Comparison of ENCODE assay signal across 11 cellular contexts in genomic region chr1:23422955-23423354, GRCh38. TPM values are rescaled to one million over a fixed set of nuclear protein-coding genes. Genes with fewer than 3 reads are reported as not detected.
DNase-seq lines count a peak whose midpoint lies in the region; ATAC-seq lines count a peak whose summit lies in the region.
"Had no signal": no experiment of that assay in that cellular context is flagged by ENCODE, and none has a peak within 500 bp of the region (broad histone marks: within the 10 kb centered on the region; RNA-seq: fewer than 3 reads in every experiment).

No MANE protein-coding gene starts in this region.

- H3K27me3 ChIP-seq in GM23248 (replicated peaks; ENCODE audit: insufficient read depth) (no peaks in the 10 kb centered on the region), skeletal muscle tissue (ENCODE audit: control insufficient read depth in 3 of 3, insufficient read depth in 3 of 3, low read length in 3 of 3) (no peaks in the 10 kb centered on the region)

- DNase-seq in GM23248 (peak; percentile 38), immature natural killer cell (no peak), SKM-1 (lab: John Stamatoyannopoulos, UW; ENCODE audit: unreplicated experiment) (no peak), NCI-H1436 treated with DMSO at 0.1 percent for 48 hours (lab: John Stamatoyannopoulos, UW) (no peak), middle frontal gyrus (ENCODE audit: extremely low spot score, low spot score) (no peak)
- no peak for DNase-seq in activated naive CD4-positive, alpha-beta T cell treated with anti-CD3 and anti-CD28 coated beads, Interleukin-2, amount 50 U/mL, for 72 hours (ENCODE audit: low spot score in 2 of 2)
- no peak for DNase-seq in stimulated activated CD8-positive, alpha-beta memory T cell treated with anti-CD3 and anti-CD28 coated beads, Interleukin-4, amount 100 ng/mL, for 48 hours
- DNase-seq: hippocampal formation, NCI-H1694, SW 1271 had no signal

- H3K27ac ChIP-seq in GM23248 = peak overlapping the region; percentile 88
- peak overlapping the region; percentile 83 for H3K27ac ChIP-seq in skeletal muscle tissue (ENCODE audit: low read depth, low read length)

- H3K9me2 ChIP-seq in GM23248 (ENCODE audit: insufficient read depth) = no peaks in the 10 kb centered on the region

- H3K9me3 ChIP-seq in GM23248 (ENCODE audit: low read depth) = no peaks in the 10 kb centered on the region
- H3K9me3 ChIP-seq in skeletal muscle tissue (ENCODE audit: control insufficient read depth in 3 of 3, low read length in 3 of 3) = no peaks in the 10 kb centered on the region

- no peaks in the 10 kb centered on the region for H4K20me1 ChIP-seq in GM23248 (ENCODE audit: insufficient read depth)

- H3K4me1 Mint-ChIP-seq in immature natural killer cell = peaks cover 20 to 29% of the 10 kb centered on the region in 2 donors

- ATAC-seq in activated naive CD4-positive, alpha-beta T cell treated with anti-CD3 and anti-CD28 coated beads, Interleukin-2, amount 50 U/mL, for 72 hours = no peak

- H2AFZ ChIP-seq in GM23248 = peak overlapping the region; percentile 65

- no peaks in the 10 kb centered on the region for H3K36me3 ChIP-seq in GM23248 (ENCODE audit: low read depth)
- H3K36me3 ChIP-seq in skeletal muscle tissue (ENCODE audit: control insufficient read depth in 3 of 3, insufficient read depth in 3 of 3, low read length in 3 of 3) = peaks cover 0 to 13% (median 2%) of the 10 kb centered on the region in 3 donors

- H3K4me1 ChIP-seq in GM23248 (ENCODE audit: insufficient read depth) = peaks cover 21% of the 10 kb centered on the region
- H3K4me1 ChIP-seq in skeletal muscle tissue (ENCODE audit: control insufficient read depth in 3 of 3, insufficient read depth in 3 of 3, low read length in 3 of 3) = peaks cover 42 to 80% (median 57%) of the 10 kb centered on the region in 3 donors

- H3K36me3 Mint-ChIP-seq in activated naive CD4-positive, alpha-beta T cell treated with anti-CD3 and anti-CD28 coated beads, Interleukin-2, amount 50 U/mL, for 72 hours = peaks cover 0 to 5% of the 10 kb centered on the region in 2 donors
- H3K36me3 Mint-ChIP-seq in immature natural killer cell = peaks cover 0 to 6% (median 0%) of the 10 kb centered on the region in 3 donors

- peak overlapping the region; percentile 73 for H3K9ac ChIP-seq in GM23248
- H3K9ac ChIP-seq in skeletal muscle tissue (ENCODE audit: low read depth in 1 of 3, low read length in 3 of 3) = peak overlapping the region; percentile 81 to 95 (median 92)

- peak overlapping the region; percentile 23 to 71 (median 40) for H3K4me3 Mint-ChIP-seq in immature natural killer cell

- H3F3A ChIP-seq in GM23248 (ENCODE audit: insufficient read depth) = peaks cover 24% of the 10 kb centered on the region

- in situ Hi-C loops in GM23248 (cut with MboI) = no loop called here

- H3K79me2 ChIP-seq in GM23248 (ENCODE audit: insufficient read depth) = no peaks in the 10 kb centered on the region

- H3K4me3 ChIP-seq in GM23248 (0 out of 2 replicates have a peak overlapping the region, but pooled peaks have one; percentile 38), skeletal muscle tissue (ENCODE audit: low read length in 3 of 3) (peak overlapping the region; percentile 81 to 86 (median 81))

- peak overlapping the region; percentile 66 for H3K4me2 ChIP-seq in GM23248 (ENCODE audit: unreplicated experiment)

- H3K27ac Mint-ChIP-seq in activated naive CD4-positive, alpha-beta T cell treated with anti-CD3 and anti-CD28 coated beads, Interleukin-2, amount 50 U/mL, for 72 hours = peak overlapping the region; percentile 18 to 89
- no peak overlapping the region for H3K27ac Mint-ChIP-seq in immature natural killer cell

- WGBS in GM23248 (ENCODE audit: low coverage in 1 of 2, low lambda C conversion rate in 2 of 2, missing lambda C conversion rate in 2 of 2), 2 experiments = 39 to 46% methylated on average over 5 to 6 of the region's 6 CpGs

- no peaks in the 10 kb centered on the region for H3K9me3 Mint-ChIP-seq in activated naive CD4-positive, alpha-beta T cell treated with anti-CD3 and anti-CD28 coated beads, Interleukin-2, amount 50 U/mL, for 72 hours
- H3K9me3 Mint-ChIP-seq in immature natural killer cell = no peaks in the 10 kb centered on the region

- peaks cover 4 to 14% (median 6%) of the 10 kb centered on the region in 3 donors for H3K27me3 Mint-ChIP-seq in immature natural killer cell (ENCODE audit: low read depth in 3 of 3)

RNA-seq across cellular contexts. Expression of gene TCEA3, which starts 1.6 kb away (rescaled TPM):
- 9.2 and 16.3 TPM in 2 replicates for total RNA-seq in GM23248 (2014; rRNA removed; shearing (Covaris generic))
- polyA plus RNA-seq in GM23248 (2016; fragmentation: Nextera tagmentation; extraction: Ambion mirVana) (21.3 and 23.2 TPM in 2 replicates), immature natural killer cell (1 to 10 TPM in 2 of 3 donors, under 1 TPM in 1; 0.71 to 2.4 (median 1.1) TPM)
- total RNA-seq in activated naive CD4-positive, alpha-beta T cell treated with anti-CD3 and anti-CD28 coated beads, Interleukin-2, amount 50 U/mL, for 72 hours = 10 to 100 TPM; 10.5 to 19.2 TPM
- total RNA-seq in skeletal muscle tissue = 314 TPM

RNA-seq across cellular contexts. Expression of gene ZNF436, which starts 53.3 kb away (rescaled TPM):
- total RNA-seq in GM23248 (2014; rRNA removed; shearing (Covaris generic)) = 14.0 and 16.2 TPM in 2 replicates
- polyA plus RNA-seq in GM23248 (2016; fragmentation: Nextera tagmentation; extraction: Ambion mirVana) (8.1 and 9.4 TPM in 2 replicates), immature natural killer cell (1 to 10 TPM in 1 of 3 donors, under 1 TPM in 1, not detected in 1; 0.60 to 5.4 TPM)
- 1 to 10 TPM; 7.6 to 8.2 TPM for total RNA-seq in activated naive CD4-positive, alpha-beta T cell treated with anti-CD3 and anti-CD28 coated beads, Interleukin-2, amount 50 U/mL, for 72 hours
- total RNA-seq in skeletal muscle tissue = 67.3 TPM

Comparison
In these comparisons a context has a peak if more than half of its experiments do, and no peak if none do; other contexts are left out.
1. H3K27ac Mint-ChIP-seq: peak in activated naive CD4-positive, alpha-beta T cell treated with anti-CD3 and anti-CD28 coated beads, Interleukin-2, amount 50 U/mL, for 72 hours (2 of 2); none in immature natural killer cell (0 of 6).
2. RNA of gene TCEA3, which starts 1.6 kb away (total RNA-seq): 314 TPM in skeletal muscle tissue (single experiment); 10.5 to 19.2 TPM in activated naive CD4-positive, alpha-beta T cell treated with anti-CD3 and anti-CD28 coated beads, Interleukin-2, amount 50 U/mL, for 72 hours and 9.2 to 16.3 TPM in GM23248; every median in the first group is over 10 times any median in the second.